In the genomic region with DNA sequence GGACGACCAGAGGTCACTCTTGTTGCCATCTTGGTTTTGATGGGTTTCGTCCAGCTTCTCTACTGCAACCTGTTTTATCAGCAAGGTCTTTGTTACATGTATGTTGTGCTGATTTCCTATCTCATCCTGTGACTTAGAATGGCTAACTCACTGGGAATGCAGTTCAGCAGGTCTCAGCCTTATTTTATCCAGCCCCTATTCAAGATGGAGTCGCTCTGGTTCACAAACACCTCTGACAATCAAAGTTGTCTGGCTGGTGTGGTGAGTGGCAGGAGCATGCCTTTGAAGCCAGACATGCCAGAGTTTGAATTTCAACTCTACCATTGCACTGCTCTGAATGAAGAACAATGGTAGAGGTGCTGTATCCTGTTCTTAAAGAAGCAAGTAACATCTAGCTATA, we compare ENCODE assay signal across 34 cellular contexts.
"Had no signal": no experiment of that assay in that cellular context is flagged by ENCODE, and none has a peak within 500 bp of the region (broad histone marks: within the 10 kb centered on the region; RNA-seq: fewer than 3 reads in every experiment).

No MANE protein-coding gene starts in this region.

- ATAC-seq: activated CD4-positive, alpha-beta T cell treated with anti-CD3 and anti-CD28 coated beads for 36 hours; activated CD4-positive, CD25-positive, alpha-beta regulatory T cell treated with anti-CD3 and anti-CD28 coated beads, Interleukin-2, amount 50 U/mL, for 24 hours; activated CD8-positive, alpha-beta memory T cell treated with anti-CD3 and anti-CD28 coated beads, Interleukin-2, amount 10 ng/mL, durations not matched to agents 7 days and 5 days; activated CD8-positive, alpha-beta T cell treated with anti-CD3 and anti-CD28 coated beads, Interleukin-2, amount 10 ng/mL, durations not matched to agents 7 days and 5 days; activated naive CD8-positive, alpha-beta T cell treated with anti-CD3 and anti-CD28 coated beads, Interleukin-2, amount 50 U/mL, for 24 hours had no signal

- H3K4me3 ChIP-seq: ascending aorta had no signal

- DNase-seq: activated CD4-positive, alpha-beta memory T cell treated with anti-CD3 and anti-CD28 coated beads, Interleukin-2, amount 10 ng/mL, durations not matched to agents 7 days and 5 days; activated CD4-positive, alpha-beta T cell treated with anti-CD3 and anti-CD28 coated beads for 1 hour; activated CD4-positive, alpha-beta T cell treated with anti-CD3 and anti-CD28 coated beads for 36 hours; activated CD4-positive, alpha-beta T cell treated with anti-CD3 and anti-CD28 coated beads for 48 hours; activated CD4-positive, alpha-beta T cell treated with anti-CD3 and anti-CD28 coated beads, Interleukin-2, amount 10 ng/mL, durations not matched to agents 7 days and 5 days; activated CD4-positive, alpha-beta T cell treated with anti-CD3 and anti-CD28 coated beads, Interleukin-2, amount 50 U/mL, for 48 hours; activated CD4-positive, CD25-positive, alpha-beta regulatory T cell; activated CD8-positive, alpha-beta memory T cell treated with anti-CD3 and anti-CD28 coated beads for 24 hours; activated CD8-positive, alpha-beta memory T cell treated with anti-CD3 and anti-CD28 coated beads, Interleukin-2, amount 10 ng/mL, durations not matched to agents 7 days and 5 days; activated CD8-positive, alpha-beta memory T cell treated with anti-CD3 and anti-CD28 coated beads, Interleukin-2, amount 50 U/mL, for 48 hours; activated CD8-positive, alpha-beta T cell treated with anti-CD3 and anti-CD28 coated beads, Interleukin-2, amount 10 ng/mL, durations not matched to agents 7 days and 5 days; activated effector memory CD4-positive, alpha-beta T cell treated with Interleukin-2 at 50 U/mL for 16 hours; activated gamma-delta T cell; activated naive CD4-positive, alpha-beta T cell treated with anti-CD3 and anti-CD28 coated beads, Interleukin-2, amount 10 ng/mL, durations not matched to agents 7 days and 5 days; activated naive CD4-positive, alpha-beta T cell treated with Interleukin-2 at 50 U/mL for 16 hours; activated naive CD8-positive, alpha-beta T cell treated with anti-CD3 and anti-CD28 coated beads, Interleukin-2, amount 10 ng/mL, durations not matched to agents 7 days and 5 days; activated naive CD8-positive, alpha-beta T cell treated with anti-CD3 and anti-CD28 coated beads, Interleukin-2, amount 50 U/mL, for 24 hours; activated T-cell treated with anti-CD3 and anti-CD28 coated beads, Interleukin-2, amount 50 U/mL, for 24 hours; activated T-cell treated with anti-CD3 and anti-CD28 coated beads, Interleukin-2, amount 50 U/mL, for 48 hours; amygdala; anterior cingulate cortex; central memory CD4-positive, alpha-beta T cell; T-helper 1 cell; T-helper 2 cell; T-helper 9 cell had no signal

- H3K9me3 ChIP-seq: ascending aorta had no signal

- H3K36me3 Mint-ChIP-seq: activated CD8-positive, alpha-beta memory T cell treated with anti-CD3 and anti-CD28 coated beads, Interleukin-2, amount 10 ng/mL, durations not matched to agents 7 days and 5 days; activated naive CD4-positive, alpha-beta T cell treated with anti-CD3 and anti-CD28 coated beads, Interleukin-2, amount 10 ng/mL, durations not matched to agents 7 days and 5 days; activated naive CD4-positive, alpha-beta T cell treated with anti-CD3 and anti-CD28 coated beads, Interleukin-2, amount 50 U/mL, for 24 hours; activated naive CD8-positive, alpha-beta T cell; activated naive CD8-positive, alpha-beta T cell treated with anti-CD3 and anti-CD28 coated beads, Interleukin-2, amount 10 ng/mL, durations not matched to agents 7 days and 5 days; brain had no signal

- H3K4me3 Mint-ChIP-seq: activated CD4-positive, alpha-beta memory T cell treated with anti-CD3 and anti-CD28 coated beads, Interleukin-2, amount 10 ng/mL, durations not matched to agents 7 days and 5 days; activated CD4-positive, alpha-beta T cell treated with anti-CD3 and anti-CD28 coated beads for 36 hours; activated CD4-positive, alpha-beta T cell treated with anti-CD3 and anti-CD28 coated beads, Interleukin-2, amount 10 ng/mL, durations not matched to agents 7 days and 5 days; activated CD8-positive, alpha-beta memory T cell treated with anti-CD3 and anti-CD28 coated beads, Interleukin-2, amount 10 ng/mL, durations not matched to agents 7 days and 5 days; activated CD8-positive, alpha-beta T cell treated with anti-CD3 and anti-CD28 coated beads, Interleukin-2, amount 10 ng/mL, durations not matched to agents 7 days and 5 days; activated naive CD4-positive, alpha-beta T cell treated with anti-CD3 and anti-CD28 coated beads, Interleukin-2, amount 10 ng/mL, durations not matched to agents 7 days and 5 days; activated naive CD4-positive, alpha-beta T cell treated with anti-CD3 and anti-CD28 coated beads, Interleukin-2, amount 50 U/mL, for 24 hours; activated naive CD8-positive, alpha-beta T cell; activated naive CD8-positive, alpha-beta T cell treated with anti-CD3 and anti-CD28 coated beads, Interleukin-2, amount 10 ng/mL, durations not matched to agents 7 days and 5 days; activated naive CD8-positive, alpha-beta T cell treated with anti-CD3 and anti-CD28 coated beads, Interleukin-2, amount 50 U/mL, for 24 hours; activated T-cell treated with anti-CD3 and anti-CD28 coated beads, Interleukin-2, amount 50 U/mL, for 24 hours; brain; T-helper 1 cell treated with Interleukin-12 subunit alpha and Interleukin-12 subunit beta and Interleukin-4 antibody, amounts not matched to agents 30 μg/mL and 1 μg/mL, for 36 hours; T-helper 2 cell treated with Interferon-gamma antibody and Interleukin-4, amounts not matched to agents 5 μg/mL and 100 μg/mL, for 36 hours had no signal

- H3K27me3 ChIP-seq: ascending aorta had no signal

- H3K9me3 Mint-ChIP-seq: activated CD4-positive, alpha-beta memory T cell treated with anti-CD3 and anti-CD28 coated beads, Interleukin-2, amount 10 ng/mL, durations not matched to agents 7 days and 5 days; activated CD4-positive, alpha-beta T cell treated with anti-CD3 and anti-CD28 coated beads, Interleukin-2, amount 10 ng/mL, durations not matched to agents 7 days and 5 days; activated naive CD4-positive, alpha-beta T cell treated with anti-CD3 and anti-CD28 coated beads, Interleukin-2, amount 10 ng/mL, durations not matched to agents 7 days and 5 days; activated naive CD4-positive, alpha-beta T cell treated with anti-CD3 and anti-CD28 coated beads, Interleukin-2, amount 50 U/mL, for 24 hours; activated naive CD8-positive, alpha-beta T cell treated with anti-CD3 and anti-CD28 coated beads, Interleukin-2, amount 10 ng/mL, durations not matched to agents 7 days and 5 days; activated naive CD8-positive, alpha-beta T cell treated with anti-CD3 and anti-CD28 coated beads, Interleukin-2, amount 50 U/mL, for 24 hours; activated T-cell treated with anti-CD3 and anti-CD28 coated beads, Interleukin-2, amount 50 U/mL, for 24 hours; activated T-helper 2 cell treated with anti-CD3 and anti-CD28 coated beads, Interferon-gamma antibody, Interleukin-2, Interleukin-4, amounts not matched to agents 10 μg/mL and 5 μg/mL and 100 μg/mL, durations not matched to agents 14 hours and 24 hours and 36 hours; T-helper 1 cell treated with Interleukin-12 subunit alpha and Interleukin-12 subunit beta and Interleukin-4 antibody, amounts not matched to agents 30 μg/mL and 1 μg/mL, for 36 hours; T-helper 2 cell treated with Interferon-gamma antibody and Interleukin-4, amounts not matched to agents 5 μg/mL and 100 μg/mL, for 36 hours had no signal

- H3K36me3 ChIP-seq: ascending aorta had no signal

- H3K27ac ChIP-seq: ascending aorta, VCaP had no signal

- H3K4me1 Mint-ChIP-seq: activated CD4-positive, alpha-beta memory T cell treated with anti-CD3 and anti-CD28 coated beads, Interleukin-2, amount 10 ng/mL, durations not matched to agents 7 days and 5 days; activated CD4-positive, alpha-beta T cell treated with anti-CD3 and anti-CD28 coated beads for 36 hours; activated CD4-positive, alpha-beta T cell treated with anti-CD3 and anti-CD28 coated beads, Interleukin-2, amount 10 ng/mL, durations not matched to agents 7 days and 5 days; activated CD8-positive, alpha-beta memory T cell treated with anti-CD3 and anti-CD28 coated beads, Interleukin-2, amount 10 ng/mL, durations not matched to agents 7 days and 5 days; activated naive CD4-positive, alpha-beta T cell treated with anti-CD3 and anti-CD28 coated beads, Interleukin-2, amount 10 ng/mL, durations not matched to agents 7 days and 5 days; activated naive CD4-positive, alpha-beta T cell treated with anti-CD3 and anti-CD28 coated beads, Interleukin-2, amount 50 U/mL, for 24 hours; activated naive CD8-positive, alpha-beta T cell treated with anti-CD3 and anti-CD28 coated beads, Interleukin-2, amount 10 ng/mL, durations not matched to agents 7 days and 5 days; activated naive CD8-positive, alpha-beta T cell treated with anti-CD3 and anti-CD28 coated beads, Interleukin-2, amount 50 U/mL, for 24 hours had no signal

- H3K27ac Mint-ChIP-seq: activated CD4-positive, alpha-beta memory T cell treated with anti-CD3 and anti-CD28 coated beads, Interleukin-2, amount 10 ng/mL, durations not matched to agents 7 days and 5 days; activated CD4-positive, alpha-beta T cell treated with anti-CD3 and anti-CD28 coated beads for 36 hours; activated CD4-positive, alpha-beta T cell treated with anti-CD3 and anti-CD28 coated beads, Interleukin-2, amount 10 ng/mL, durations not matched to agents 7 days and 5 days; activated CD8-positive, alpha-beta memory T cell treated with anti-CD3 and anti-CD28 coated beads, Interleukin-2, amount 10 ng/mL, durations not matched to agents 7 days and 5 days; activated CD8-positive, alpha-beta T cell treated with anti-CD3 and anti-CD28 coated beads, Interleukin-2, amount 10 ng/mL, durations not matched to agents 7 days and 5 days; activated naive CD4-positive, alpha-beta T cell treated with anti-CD3 and anti-CD28 coated beads, Interleukin-2, amount 10 ng/mL, durations not matched to agents 7 days and 5 days; activated naive CD4-positive, alpha-beta T cell treated with anti-CD3 and anti-CD28 coated beads, Interleukin-2, amount 50 U/mL, for 24 hours; activated naive CD8-positive, alpha-beta T cell; activated naive CD8-positive, alpha-beta T cell treated with anti-CD3 and anti-CD28 coated beads, Interleukin-2, amount 10 ng/mL, durations not matched to agents 7 days and 5 days; activated naive CD8-positive, alpha-beta T cell treated with anti-CD3 and anti-CD28 coated beads, Interleukin-2, amount 50 U/mL, for 24 hours; activated T-cell treated with anti-CD3 and anti-CD28 coated beads, Interleukin-2, amount 50 U/mL, for 24 hours; activated T-helper 2 cell treated with anti-CD3 and anti-CD28 coated beads, Interferon-gamma antibody, Interleukin-2, Interleukin-4, amounts not matched to agents 10 μg/mL and 5 μg/mL and 100 μg/mL, durations not matched to agents 14 hours and 24 hours and 36 hours; T-helper 1 cell treated with Interleukin-12 subunit alpha and Interleukin-12 subunit beta and Interleukin-4 antibody, amounts not matched to agents 30 μg/mL and 1 μg/mL, for 36 hours; T-helper 2 cell treated with Interferon-gamma antibody and Interleukin-4, amounts not matched to agents 5 μg/mL and 100 μg/mL, for 36 hours had no signal

- H3K27me3 Mint-ChIP-seq: activated CD4-positive, alpha-beta memory T cell treated with anti-CD3 and anti-CD28 coated beads, Interleukin-2, amount 10 ng/mL, durations not matched to agents 7 days and 5 days; activated CD4-positive, alpha-beta T cell treated with anti-CD3 and anti-CD28 coated beads, Interleukin-2, amount 10 ng/mL, durations not matched to agents 7 days and 5 days; activated CD8-positive, alpha-beta memory T cell treated with anti-CD3 and anti-CD28 coated beads, Interleukin-2, amount 10 ng/mL, durations not matched to agents 7 days and 5 days; activated naive CD4-positive, alpha-beta T cell treated with anti-CD3 and anti-CD28 coated beads, Interleukin-2, amount 10 ng/mL, durations not matched to agents 7 days and 5 days; activated naive CD8-positive, alpha-beta T cell; activated naive CD8-positive, alpha-beta T cell treated with anti-CD3 and anti-CD28 coated beads, Interleukin-2, amount 10 ng/mL, durations not matched to agents 7 days and 5 days; activated T-cell treated with anti-CD3 and anti-CD28 coated beads, Interleukin-2, amount 50 U/mL, for 24 hours; brain had no signal
